In genomic region chr12:30795660-30796507, GRCh38 we compare ENCODE assay signal across 9 cellular contexts. TPM values are rescaled to one million over a fixed set of nuclear protein-coding genes. Genes with fewer than 3 reads are reported as not detected.
DNase-seq lines count a peak whose midpoint lies in the region; TF ChIP-seq lines count a peak whose summit lies in the region.
"Had no signal": no experiment of that assay in that cellular context is flagged by ENCODE, and none has a peak within 500 bp of the region (broad histone marks: within the 10 kb centered on the region; RNA-seq: fewer than 3 reads in every experiment).

No MANE protein-coding gene starts in this region.

- H3K4me3 ChIP-seq in HEK293 (ENCODE audit: low read depth, low read length): peak overlapping the region; percentile 58
- peak overlapping the region; percentile 54 for H3K4me3 ChIP-seq in esophagus (ENCODE audit: low read depth in 1 of 2, low read length in 2 of 2)

- POLR2A ChIA-PET in HEK293 (lab: Yijun Ruan, JAX): interaction anchor here (0.6 to 2.9 kb wide), 7 partner anchors 31 to 1013 kb away, joined by 3 to 33 read pairs (median 4); partner anchors contain the start of genes CAPRIN2 and IPO8

- 2 to 3% methylated on average over 55 to 70 of the region's 70 CpGs for WGBS in esophagus, 2 donors

- H3K27ac ChIP-seq in HEK293 (ENCODE audit: extremely low read depth, low read depth, low read length): peak overlapping the region; percentile 83
- H3K27ac ChIP-seq in esophagus (ENCODE audit: low read depth in 2 of 2, low read length in 1 of 2): peak overlapping the region in 1 of 2 donors; percentile 15
- H3K27ac ChIP-seq: 22Rv1 had no signal

- H3K4me1 ChIP-seq in HEK293 (ENCODE audit: control insufficient read depth, insufficient read depth, low read length) (peaks cover 4% of the 10 kb centered on the region; the same call in 1 of the 2 replicates), esophagus (ENCODE audit: control insufficient read depth in 2 of 2, insufficient read depth in 2 of 2, low read length in 1 of 2) (peaks cover 4% of the 10 kb centered on the region in 2 donors)

- TF ChIP-seq CTCF in HEK293 (tag by site-specific recombination; IDR thresholded peaks at IDR 0.05): peak; percentile 45

- CTCF ChIA-PET in HEK293 (lab: Yijun Ruan, JAX): interaction anchor here (0.6 to 0.7 kb wide), 3 partner anchors 208 to 1479 kb away, joined by 3 to 7 read pairs (median 3); no protein-coding TSS in a partner anchor

- DNase-seq in DMS 273 (lab: John Stamatoyannopoulos, UW; ENCODE audit: unreplicated experiment) (peak; percentile 71), DMS 273 treated with DMSO at 0.1 percent for 48 hours (lab: John Stamatoyannopoulos, UW) (no peak), NCI-H1105 treated with DMSO at 0.1 percent for 48 hours (lab: John Stamatoyannopoulos, UW) (peak; percentile 63), myocyte (ENCODE audit: low read depth) (peak; percentile 69), stromal cell of bone marrow (ENCODE audit: low read depth) (peak; percentile 51)
- peak; percentile 35 for DNase-seq in activated CD8-positive, alpha-beta memory T cell treated with anti-CD3 and anti-CD28 coated beads, Interleukin-2, amount 50 U/mL, for 4 hours

- H3K9me3 ChIP-seq in HEK293 (ENCODE audit: control insufficient read depth, insufficient read depth, low read depth, low read length) (no peaks in the 10 kb centered on the region), esophagus (ENCODE audit: control insufficient read depth in 2 of 2, insufficient read depth in 1 of 2, low read depth in 1 of 2, low read length in 1 of 2) (no peaks in the 10 kb centered on the region)

- no peaks in the 10 kb centered on the region for H3K36me3 ChIP-seq in HEK293 (ENCODE audit: control insufficient read depth in 2 of 2, insufficient read depth in 1 of 2, low read length in 2 of 2)
- H3K36me3 ChIP-seq in esophagus (ENCODE audit: control insufficient read depth in 2 of 2, insufficient read depth in 2 of 2, low read length in 1 of 2): no peaks in the 10 kb centered on the region

- no peaks in the 10 kb centered on the region for H3K27me3 ChIP-seq in esophagus (ENCODE audit: control insufficient read depth in 1 of 2, insufficient read depth in 2 of 2, low read length in 2 of 2)

TF ChIP-seq in HEK293, 187 proteins besides CTCF, POLR2A, EP300 and RAD21 (continues in another document):
- TF ChIP-seq ZNF138 (tag by site-specific recombination; IDR thresholded peaks at IDR 0.05; ENCODE audit: borderline replicate concordance) (peak; percentile 7; the same call in 1 of the 2 replicates), REPIN1 (tag by site-specific recombination; IDR thresholded peaks at IDR 0.05; ENCODE audit: low read depth) (0 out of 2 replicates have a peak, but pooled peaks have one; percentile 30), ZFHX2 (tag by site-specific recombination; conservative IDR thresholded peaks at IDR 0.05) (peak; percentile 31), BCL6B (tag by site-specific recombination; IDR thresholded peaks at IDR 0.05) (no peak), REST (tag by site-specific recombination; IDR thresholded peaks at IDR 0.05) (0 out of 2 replicates have a peak, but pooled peaks have one; percentile 17), ZBTB20 (tag by site-specific recombination; IDR thresholded peaks at IDR 0.05) (peak; percentile 84), ZNF777 (tag by site-specific recombination; IDR thresholded peaks at IDR 0.05; ENCODE audit: borderline replicate concordance) (0 out of 2 replicates have a peak, but pooled peaks have one; percentile 25), ZNF580 (tag by site-specific recombination; IDR thresholded peaks at IDR 0.05) (no peak), ZNF600 (tag by site-specific recombination; IDR thresholded peaks at IDR 0.05) (peak; percentile 79; the same call in 1 of the 2 replicates), SP2 (tag by site-specific recombination; IDR thresholded peaks at IDR 0.05) (peak; percentile 77), GFI1B (tag by site-specific recombination; IDR thresholded peaks at IDR 0.05) (no peak), ZFP37 (tag by site-specific recombination; IDR thresholded peaks at IDR 0.05) (peak; percentile 51; the same call in 1 of the 2 replicates), ZNF341 (tag by site-specific recombination; IDR thresholded peaks at IDR 0.05; ENCODE audit: low read depth) (peak; percentile 78)
- TF ChIP-seq, protein P1, sequence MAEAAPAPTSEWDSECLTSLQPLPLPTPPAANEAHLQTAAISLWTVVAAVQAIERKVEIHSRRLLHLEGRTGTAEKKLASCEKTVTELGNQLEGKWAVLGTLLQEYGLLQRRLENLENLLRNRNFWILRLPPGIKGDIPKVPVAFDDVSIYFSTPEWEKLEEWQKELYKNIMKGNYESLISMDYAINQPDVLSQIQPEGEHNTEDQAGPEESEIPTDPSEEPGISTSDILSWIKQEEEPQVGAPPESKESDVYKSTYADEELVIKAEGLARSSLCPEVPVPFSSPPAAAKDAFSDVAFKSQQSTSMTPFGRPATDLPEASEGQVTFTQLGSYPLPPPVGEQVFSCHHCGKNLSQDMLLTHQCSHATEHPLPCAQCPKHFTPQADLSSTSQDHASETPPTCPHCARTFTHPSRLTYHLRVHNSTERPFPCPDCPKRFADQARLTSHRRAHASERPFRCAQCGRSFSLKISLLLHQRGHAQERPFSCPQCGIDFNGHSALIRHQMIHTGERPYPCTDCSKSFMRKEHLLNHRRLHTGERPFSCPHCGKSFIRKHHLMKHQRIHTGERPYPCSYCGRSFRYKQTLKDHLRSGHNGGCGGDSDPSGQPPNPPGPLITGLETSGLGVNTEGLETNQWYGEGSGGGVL (tag by site-specific recombination; IDR thresholded peaks at IDR 0.05): peak; percentile 91
- TF ChIP-seq, protein P2, sequence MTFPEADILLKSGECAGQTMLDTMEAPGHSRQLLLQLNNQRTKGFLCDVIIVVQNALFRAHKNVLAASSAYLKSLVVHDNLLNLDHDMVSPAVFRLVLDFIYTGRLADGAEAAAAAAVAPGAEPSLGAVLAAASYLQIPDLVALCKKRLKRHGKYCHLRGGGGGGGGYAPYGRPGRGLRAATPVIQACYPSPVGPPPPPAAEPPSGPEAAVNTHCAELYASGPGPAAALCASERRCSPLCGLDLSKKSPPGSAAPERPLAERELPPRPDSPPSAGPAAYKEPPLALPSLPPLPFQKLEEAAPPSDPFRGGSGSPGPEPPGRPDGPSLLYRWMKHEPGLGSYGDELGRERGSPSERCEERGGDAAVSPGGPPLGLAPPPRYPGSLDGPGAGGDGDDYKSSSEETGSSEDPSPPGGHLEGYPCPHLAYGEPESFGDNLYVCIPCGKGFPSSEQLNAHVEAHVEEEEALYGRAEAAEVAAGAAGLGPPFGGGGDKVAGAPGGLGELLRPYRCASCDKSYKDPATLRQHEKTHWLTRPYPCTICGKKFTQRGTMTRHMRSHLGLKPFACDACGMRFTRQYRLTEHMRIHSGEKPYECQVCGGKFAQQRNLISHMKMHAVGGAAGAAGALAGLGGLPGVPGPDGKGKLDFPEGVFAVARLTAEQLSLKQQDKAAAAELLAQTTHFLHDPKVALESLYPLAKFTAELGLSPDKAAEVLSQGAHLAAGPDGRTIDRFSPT (tag by site-specific recombination; IDR thresholded peaks at IDR 0.05): peak; percentile 56; the same call in 1 of the 2 replicates

RNA-seq across cellular contexts. Expression of gene CAPRIN2, which starts 41.1 kb away (rescaled TPM):
- polyA plus RNA-seq in esophagus: 10 to 100 TPM in 1 of 2 donors, 1 to 10 TPM in 1; 6.0 to 11.0 TPM
- 25.5 and 30.0 TPM in 2 replicates for total RNA-seq in myocyte
- polyA plus RNA-seq in myocyte (2012): 15.1 TPM
